Comparison of ENCODE assay signal across 1 cellular context in genomic region chr5:14143843-14144585, GRCh38.
TF ChIP-seq lines count a peak whose summit lies in the region.

No MANE protein-coding gene starts in this region.

TF ChIP-seq in HEK293, 187 proteins besides CTCF, POLR2A, EP300 and RAD21 (continued from another document):
- no peak for TF ChIP-seq ZBTB49 (tag by site-specific recombination; IDR thresholded peaks at IDR 0.05; ENCODE audit: low read depth)
- no peak for TF ChIP-seq HOXA7 (CRISPR knock-in tag; IDR thresholded peaks at IDR 0.05; ENCODE audit: borderline replicate concordance)
- no peak for TF ChIP-seq ZNF174 (tag by site-specific recombination; IDR thresholded peaks at IDR 0.05)
- TF ChIP-seq BCL11B (tag by site-specific recombination; IDR thresholded peaks at IDR 0.05; ENCODE audit: low read depth): 0 out of 2 replicates have a peak, but pooled peaks have one; percentile 45
- no peak for TF ChIP-seq GFI1B (tag by site-specific recombination; IDR thresholded peaks at IDR 0.05)
- no peak for TF ChIP-seq ZNF521 (tag by site-specific recombination; IDR thresholded peaks at IDR 0.05)
- TF ChIP-seq ZNF391 (tag by site-specific recombination; IDR thresholded peaks at IDR 0.05; ENCODE audit: borderline replicate concordance, low read depth): peak; percentile 33; the same call in 1 of the 2 replicates
- TF ChIP-seq ZNF600 (tag by site-specific recombination; IDR thresholded peaks at IDR 0.05): peak; percentile 64; the same call in 1 of the 2 replicates
- peak; percentile 70 for TF ChIP-seq ZBTB20 (tag by site-specific recombination; IDR thresholded peaks at IDR 0.05)
- no peak for TF ChIP-seq ZNF585B (tag by site-specific recombination; IDR thresholded peaks at IDR 0.05)
- TF ChIP-seq ZNF626 (tag by site-specific recombination; IDR thresholded peaks at IDR 0.05): no peak
- no peak for TF ChIP-seq ZNF214 (tag by site-specific recombination; IDR thresholded peaks at IDR 0.05; ENCODE audit: borderline replicate concordance)
- TF ChIP-seq ZNF394 (tag by site-specific recombination; IDR thresholded peaks at IDR 0.05; ENCODE audit: borderline replicate concordance): no peak
- TF ChIP-seq ZNF645 (tag by site-specific recombination; IDR thresholded peaks at IDR 0.05): no peak
- no peak for TF ChIP-seq GLI2 (tag by site-specific recombination; IDR thresholded peaks at IDR 0.05; ENCODE audit: borderline replicate concordance, low read depth)
- no peak; the same call in 1 of the 2 replicates for TF ChIP-seq SP3 (tag by site-specific recombination; IDR thresholded peaks at IDR 0.05)
- no peak for TF ChIP-seq KLF1 (tag by site-specific recombination; IDR thresholded peaks at IDR 0.05)
- TF ChIP-seq YY1 (tag by site-specific recombination; IDR thresholded peaks at IDR 0.05): no peak
- TF ChIP-seq ZNF660 (tag by site-specific recombination; IDR thresholded peaks at IDR 0.05): no peak
- TF ChIP-seq ZSCAN30 (tag by site-specific recombination; IDR thresholded peaks at IDR 0.05): no peak
- no peak for TF ChIP-seq PRDM4 (tag by site-specific recombination; IDR thresholded peaks at IDR 0.05)
- TF ChIP-seq ZNF311 (tag by site-specific recombination; IDR thresholded peaks at IDR 0.05; ENCODE audit: borderline replicate concordance): no peak
- no peak for TF ChIP-seq ZNF146 (tag by site-specific recombination; IDR thresholded peaks at IDR 0.05)
- no peak for TF ChIP-seq ZNF670 (tag by site-specific recombination; IDR thresholded peaks at IDR 0.05; ENCODE audit: low read depth)
- TF ChIP-seq ZNF704 (tag by site-specific recombination; IDR thresholded peaks at IDR 0.05): no peak
- TF ChIP-seq PBX3 (CRISPR knock-in tag; IDR thresholded peaks at IDR 0.05): no peak
- TF ChIP-seq WT1 (tag by site-specific recombination; IDR thresholded peaks at IDR 0.05): no peak
- no peak for TF ChIP-seq SCRT1 (tag by site-specific recombination; IDR thresholded peaks at IDR 0.05; ENCODE audit: borderline replicate concordance)
- no peak for TF ChIP-seq ZNF561 (tag by site-specific recombination; IDR thresholded peaks at IDR 0.05; ENCODE audit: borderline replicate concordance)
- TF ChIP-seq ZNF747 (tag by site-specific recombination; IDR thresholded peaks at IDR 0.05): no peak
- no peak for TF ChIP-seq ZNF514 (tag by site-specific recombination; IDR thresholded peaks at IDR 0.05)
- no peak for TF ChIP-seq ZNF157 (tag by site-specific recombination; IDR thresholded peaks at IDR 0.05)
- no peak for TF ChIP-seq PRDM2 (tag by site-specific recombination; IDR thresholded peaks at IDR 0.05; ENCODE audit: borderline replicate concordance)
- TF ChIP-seq ZNF658 (tag by site-specific recombination; IDR thresholded peaks at IDR 0.05): no peak
- no peak; the same call in none of the 2 replicates for TF ChIP-seq PATZ1 (tag by site-specific recombination; IDR thresholded peaks at IDR 0.05)
